ENCODE assay signal across 16 cellular contexts in genomic region chr10:48481385-48481784, GRCh38.
A peak's percentile ranks its signal among the peaks of the same experiment; 100 is the strongest.
DNase-seq lines count a peak whose midpoint lies in the region; ATAC-seq and TF ChIP-seq lines count a peak whose summit lies in the region.
"Had no signal": no experiment of that assay in that cellular context is flagged by ENCODE, and none has a peak within 500 bp of the region (broad histone marks: within the 10 kb centered on the region; RNA-seq: fewer than 3 reads in every experiment).

No MANE protein-coding gene starts in this region.

- no peak for TF ChIP-seq EP300 in Ishikawa (IDR thresholded peaks at IDR 0.05; ENCODE audit: borderline replicate concordance)
- TF ChIP-seq EP300 in stomach (IDR thresholded peaks at IDR 0.05) = no peak

- TF ChIP-seq CTCF in cardiac muscle cell (IDR thresholded peaks at IDR 0.05; ENCODE audit: low read depth, low read length) (no peak), left ventricle myocardium inferior (IDR thresholded peaks at IDR 0.05; ENCODE audit: borderline replicate concordance) (no peak), stomach (IDR thresholded peaks at IDR 0.05) (no peak)

- H3K9me3 ChIP-seq in cardiac muscle cell (ENCODE audit: low read depth) (no peaks in the 10 kb centered on the region), left ventricle myocardium inferior (replicated peaks) (no peaks in the 10 kb centered on the region), stomach (no peaks in the 10 kb centered on the region)
- H3K9me3 ChIP-seq: Caco-2 had no signal

- no peak for TF ChIP-seq POLR2A in stomach (IDR thresholded peaks at IDR 0.05)

- TF ChIP-seq RAD21 in Ishikawa (IDR thresholded peaks at IDR 0.05; ENCODE audit: low read depth) = no peak

- H3K4me3 ChIP-seq in cardiac muscle cell (no peak overlapping the region), left ventricle myocardium inferior (no peak overlapping the region), stomach (no peak overlapping the region)
- H3K4me3 ChIP-seq: GM23248 had no signal

- H3K27ac ChIP-seq in cardiac muscle cell = peak overlapping the region; percentile 26
- H3K27ac ChIP-seq in left ventricle myocardium inferior (replicated peaks) = no peak overlapping the region
- H3K27ac ChIP-seq in stomach = no peak overlapping the region
- H3K27ac ChIP-seq: GM23248 had no signal

- DNase-seq in cardiac muscle cell (ENCODE audit: low read depth in 1 of 2, low spot score in 1 of 2) (no peak), left ventricle myocardium inferior (no peak), left lobe of liver (ENCODE audit: low spot score) (peak; percentile 18), stomach (peak; percentile 1), kidney glomerular epithelial cell (lab: John Stamatoyannopoulos, UW) (no peak), T-helper 2 cell (no peak), LoVo (ENCODE audit: low spot score) (no peak)
- DNase-seq: C1 segment of cervical spinal cord; CD4-positive, alpha-beta memory T cell; DMS153; DND-41; GM23248; H7; HCEC 1CT had no signal

- H3K4me1 ChIP-seq in cardiac muscle cell (ENCODE audit: low read depth) (peaks cover 12% of the 10 kb centered on the region), left ventricle myocardium inferior (peaks cover 8% of the 10 kb centered on the region), stomach (no peaks in the 10 kb centered on the region)

- ATAC-seq in left lobe of liver = no peak

- H3K36me3 ChIP-seq in cardiac muscle cell (no peaks in the 10 kb centered on the region), left ventricle myocardium inferior (no peaks in the 10 kb centered on the region), stomach (no peaks in the 10 kb centered on the region)

- intact Hi-C loops in left ventricle myocardium inferior (cut with micrococcal nuclease) = no loop called here
- intact Hi-C loops in stomach (cut with DNase I; ENCODE audit: low total_unique reads) = no loop called here

- WGBS in stomach, 5 donors = 74 to 83% (median 81%) methylated on average over 2 of the region's 2 CpGs

- H3K27me3 ChIP-seq in cardiac muscle cell (no peaks in the 10 kb centered on the region), left ventricle myocardium inferior (ENCODE audit: low read depth) (no peaks in the 10 kb centered on the region), stomach (peaks cover 0 to 8% (median 5%) of the 10 kb centered on the region in 3 donors)

TF ChIP-seq in Ishikawa, 13 proteins besides CTCF, POLR2A, EP300 and RAD21:
- TF ChIP-seq, protein P1, sequence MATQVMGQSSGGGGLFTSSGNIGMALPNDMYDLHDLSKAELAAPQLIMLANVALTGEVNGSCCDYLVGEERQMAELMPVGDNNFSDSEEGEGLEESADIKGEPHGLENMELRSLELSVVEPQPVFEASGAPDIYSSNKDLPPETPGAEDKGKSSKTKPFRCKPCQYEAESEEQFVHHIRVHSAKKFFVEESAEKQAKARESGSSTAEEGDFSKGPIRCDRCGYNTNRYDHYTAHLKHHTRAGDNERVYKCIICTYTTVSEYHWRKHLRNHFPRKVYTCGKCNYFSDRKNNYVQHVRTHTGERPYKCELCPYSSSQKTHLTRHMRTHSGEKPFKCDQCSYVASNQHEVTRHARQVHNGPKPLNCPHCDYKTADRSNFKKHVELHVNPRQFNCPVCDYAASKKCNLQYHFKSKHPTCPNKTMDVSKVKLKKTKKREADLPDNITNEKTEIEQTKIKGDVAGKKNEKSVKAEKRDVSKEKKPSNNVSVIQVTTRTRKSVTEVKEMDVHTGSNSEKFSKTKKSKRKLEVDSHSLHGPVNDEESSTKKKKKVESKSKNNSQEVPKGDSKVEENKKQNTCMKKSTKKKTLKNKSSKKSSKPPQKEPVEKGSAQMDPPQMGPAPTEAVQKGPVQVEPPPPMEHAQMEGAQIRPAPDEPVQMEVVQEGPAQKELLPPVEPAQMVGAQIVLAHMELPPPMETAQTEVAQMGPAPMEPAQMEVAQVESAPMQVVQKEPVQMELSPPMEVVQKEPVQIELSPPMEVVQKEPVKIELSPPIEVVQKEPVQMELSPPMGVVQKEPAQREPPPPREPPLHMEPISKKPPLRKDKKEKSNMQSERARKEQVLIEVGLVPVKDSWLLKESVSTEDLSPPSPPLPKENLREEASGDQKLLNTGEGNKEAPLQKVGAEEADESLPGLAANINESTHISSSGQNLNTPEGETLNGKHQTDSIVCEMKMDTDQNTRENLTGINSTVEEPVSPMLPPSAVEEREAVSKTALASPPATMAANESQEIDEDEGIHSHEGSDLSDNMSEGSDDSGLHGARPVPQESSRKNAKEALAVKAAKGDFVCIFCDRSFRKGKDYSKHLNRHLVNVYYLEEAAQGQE (IDR thresholded peaks at IDR 0.05; ENCODE audit: low read depth) = peak; percentile 39; the same call in 1 of the 2 replicates
- no peak for TF ChIP-seq YY1 (IDR thresholded peaks at IDR 0.05; ENCODE audit: low read depth)

Comparison
In these comparisons a context has a peak if more than half of its experiments do, and no peak if none do; other contexts are left out.
1. DNase-seq: peak in left lobe of liver (single experiment) and stomach (single experiment); none in cardiac muscle cell (0 of 2), left ventricle myocardium inferior (single experiment), kidney glomerular epithelial cell (single experiment), T-helper 2 cell (0 of 5) and LoVo (single experiment).